ENCODE assay signal across 13 cellular contexts in the genomic region with DNA sequence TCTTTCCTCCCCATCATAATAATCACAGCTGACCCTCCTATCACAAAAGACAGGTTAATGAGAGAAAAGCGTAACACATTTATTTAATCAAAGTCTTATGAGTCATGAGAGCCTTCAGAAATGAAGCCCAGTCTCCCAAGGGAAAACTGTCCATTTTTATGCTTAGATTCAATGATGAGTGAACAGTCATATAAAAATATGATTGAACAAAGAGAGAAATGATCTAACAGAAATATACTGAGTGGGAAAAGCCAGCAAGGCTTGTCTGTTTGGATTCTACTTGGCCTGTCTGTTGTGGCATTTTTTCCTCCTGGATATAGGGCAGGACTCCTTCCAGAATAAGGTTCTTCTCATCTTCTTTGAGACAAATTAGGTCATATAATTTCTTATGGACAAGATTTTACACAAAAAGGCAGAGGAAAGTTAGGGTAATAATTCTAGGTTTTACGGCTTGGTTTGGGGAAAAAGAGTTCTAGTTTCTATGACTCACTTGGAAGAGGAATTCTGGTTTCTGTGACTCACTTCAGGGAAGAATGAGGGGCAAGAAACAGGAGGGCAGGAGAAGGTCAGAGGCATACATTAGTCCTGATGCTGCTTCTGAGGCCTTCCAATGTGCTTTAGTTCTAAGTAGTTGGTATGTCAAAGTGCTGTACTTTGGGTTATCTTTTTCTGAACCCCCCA.
DNase-seq lines count a peak whose midpoint lies in the region; ATAC-seq and TF ChIP-seq lines count a peak whose summit lies in the region.
"Had no signal": no experiment of that assay in that cellular context is flagged by ENCODE, and none has a peak within 500 bp of the region (broad histone marks: within the 10 kb centered on the region; RNA-seq: fewer than 3 reads in every experiment).

No MANE protein-coding gene starts in this region.

- TF ChIP-seq CTCF in MCF 10A (IDR thresholded peaks at IDR 0.05; ENCODE audit: unreplicated experiment) (no peak), breast epithelium (IDR thresholded peaks at IDR 0.05) (no peak)

- H3K4me1 ChIP-seq in breast epithelium, result no peaks in the 10 kb centered on the region
- H3K4me1 ChIP-seq: parathyroid adenoma had no signal

- no peaks in the 10 kb centered on the region for H3K36me3 ChIP-seq in breast epithelium

- CTCF ChIA-PET in MCF 10A (lab: Yijun Ruan, JAX), result no interaction called here

- DNase-seq in MCF 10A (ENCODE audit: unreplicated experiment) (peak; percentile 71), breast epithelium (ENCODE audit: low spot score in 2 of 2) (no peak), brain pericyte (ENCODE audit: low read depth, low spot score) (peak; percentile 58), medulla oblongata (ENCODE audit: extremely low spot score) (peak; percentile 28), NCI-H2081 treated with DMSO at 0.1 percent for 48 hours (lab: John Stamatoyannopoulos, UW) (no peak), HUDEP-2 (lab: John Stamatoyannopoulos, UW; ENCODE audit: unreplicated experiment in 76 of 76) (no peak), CD1c-positive myeloid dendritic cell (ENCODE audit: extremely low spot score) (no peak)
- DNase-seq: activated CD4-positive, alpha-beta T cell treated with anti-CD3 and anti-CD28 coated beads, Interleukin-2, amount 10 ng/mL, durations not matched to agents 24 days and 14 days; activated naive CD8-positive, alpha-beta T cell treated with anti-CD3 and anti-CD28 coated beads, Interleukin-2, amount 10 ng/mL, durations not matched to agents 7 days and 5 days; RPMI8226 had no signal

- H3K27me3 ChIP-seq in breast epithelium, result no peaks in the 10 kb centered on the region

- H3K4me3 Mint-ChIP-seq in MCF 10A (ENCODE audit: unreplicated experiment), result no peak overlapping the region
- H3K4me3 Mint-ChIP-seq: activated CD4-positive, alpha-beta T cell treated with anti-CD3 and anti-CD28 coated beads, Interleukin-2, amount 10 ng/mL, durations not matched to agents 24 days and 14 days; activated naive CD8-positive, alpha-beta T cell treated with anti-CD3 and anti-CD28 coated beads, Interleukin-2, amount 10 ng/mL, durations not matched to agents 7 days and 5 days had no signal

- H3K4me1 Mint-ChIP-seq in MCF 10A (ENCODE audit: insufficient read depth, unreplicated experiment), result peaks cover 20% of the 10 kb centered on the region
- H3K4me1 Mint-ChIP-seq: activated CD4-positive, alpha-beta T cell treated with anti-CD3 and anti-CD28 coated beads, Interleukin-2, amount 10 ng/mL, durations not matched to agents 24 days and 14 days; activated naive CD8-positive, alpha-beta T cell treated with anti-CD3 and anti-CD28 coated beads, Interleukin-2, amount 10 ng/mL, durations not matched to agents 7 days and 5 days had no signal

- intact Hi-C loops in MCF 10A (cut with micrococcal nuclease) (no loop called here), breast epithelium (cut with DNase I; ENCODE audit: low total_unique reads) (no loop called here)

- POLR2A ChIA-PET in MCF 10A (lab: Yijun Ruan, JAX), result no interaction called here

- no peaks in the 10 kb centered on the region for H3K27me3 Mint-ChIP-seq in MCF 10A (ENCODE audit: insufficient read depth, unreplicated experiment)
- H3K27me3 Mint-ChIP-seq: activated CD4-positive, alpha-beta T cell treated with anti-CD3 and anti-CD28 coated beads, Interleukin-2, amount 10 ng/mL, durations not matched to agents 24 days and 14 days; activated naive CD8-positive, alpha-beta T cell treated with anti-CD3 and anti-CD28 coated beads, Interleukin-2, amount 10 ng/mL, durations not matched to agents 7 days and 5 days had no signal

- no peaks in the 10 kb centered on the region for H3K36me3 Mint-ChIP-seq in MCF 10A (ENCODE audit: insufficient read depth, unreplicated experiment)
- H3K36me3 Mint-ChIP-seq: activated naive CD8-positive, alpha-beta T cell treated with anti-CD3 and anti-CD28 coated beads, Interleukin-2, amount 10 ng/mL, durations not matched to agents 7 days and 5 days had no signal

- no peaks in the 10 kb centered on the region for H3K9me3 ChIP-seq in breast epithelium

- no peaks in the 10 kb centered on the region for H3K9me3 Mint-ChIP-seq in MCF 10A (ENCODE audit: unreplicated experiment)
- H3K9me3 Mint-ChIP-seq: activated CD4-positive, alpha-beta T cell treated with anti-CD3 and anti-CD28 coated beads, Interleukin-2, amount 10 ng/mL, durations not matched to agents 24 days and 14 days had no signal

- no peak for TF ChIP-seq POLR2A in breast epithelium (IDR thresholded peaks at IDR 0.05)

- H3K27ac ChIP-seq in breast epithelium, result no peak overlapping the region
- H3K27ac ChIP-seq: 22Rv1, parathyroid adenoma had no signal

- BruUV-seq in MCF 10A (replicated peaks; lab: Mats Ljungman, UMichigan), result no TSS peak

- ATAC-seq in GM18502 (IDR thresholded peaks at IDR 0.05; ENCODE audit: poor library complexity, unreplicated experiment), result no peak

- no peak overlapping the region for H3K4me3 ChIP-seq in breast epithelium

- no peak overlapping the region for H3K27ac Mint-ChIP-seq in MCF 10A (ENCODE audit: low read depth, unreplicated experiment)
- H3K27ac Mint-ChIP-seq: activated CD4-positive, alpha-beta T cell treated with anti-CD3 and anti-CD28 coated beads, Interleukin-2, amount 10 ng/mL, durations not matched to agents 24 days and 14 days; activated naive CD8-positive, alpha-beta T cell treated with anti-CD3 and anti-CD28 coated beads, Interleukin-2, amount 10 ng/mL, durations not matched to agents 7 days and 5 days had no signal

Comparison
In these comparisons a context has a peak if more than half of its experiments do, and no peak if none do; other contexts are left out.
1. DNase-seq: peak in MCF 10A (single experiment), brain pericyte (single experiment) and medulla oblongata (single experiment); none in breast epithelium (0 of 2), NCI-H2081 treated with DMSO at 0.1 percent for 48 hours (single experiment), HUDEP-2 (0 of 76) and CD1c-positive myeloid dendritic cell (single experiment).